16 cellular contexts compared by ENCODE assay signal in the genomic region with DNA sequence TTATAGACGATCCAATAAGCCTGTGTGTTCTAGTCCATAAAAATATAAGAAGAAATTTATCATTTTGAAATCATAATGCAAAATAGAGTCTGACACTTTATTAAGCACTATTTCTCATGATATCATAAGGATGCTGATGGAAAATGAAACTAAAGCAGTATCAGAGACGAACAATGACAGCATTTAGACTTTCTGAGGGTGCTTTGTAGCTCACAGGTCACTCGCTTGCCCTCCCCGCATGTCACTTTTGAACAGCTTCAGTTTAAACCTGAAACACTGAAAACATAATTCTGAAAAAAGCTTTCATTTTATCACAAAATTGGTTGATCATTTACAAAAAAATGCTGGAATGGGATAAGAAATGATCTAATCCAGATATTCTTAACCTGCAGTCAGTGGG.
A peak's percentile ranks its signal among the peaks of the same experiment; 100 is the strongest.
DNase-seq lines count a peak whose midpoint lies in the region; ATAC-seq, FAIRE-seq and TF ChIP-seq lines count a peak whose summit lies in the region.
"Had no signal": no experiment of that assay in that cellular context is flagged by ENCODE, and none has a peak within 500 bp of the region (broad histone marks: within the 10 kb centered on the region; RNA-seq: fewer than 3 reads in every experiment).

No MANE protein-coding gene starts in this region.

- no peak for TF ChIP-seq POLR2A in Peyer's patch (IDR thresholded peaks at IDR 0.05)

- H3K27me3 ChIP-seq in subcutaneous abdominal adipose tissue (ENCODE audit: control insufficient read depth in 5 of 5, insufficient read depth in 4 of 5, low read length in 5 of 5) (no peaks in the 10 kb centered on the region), Peyer's patch (no peaks in the 10 kb centered on the region), MG63 (no peaks in the 10 kb centered on the region)
- H3K27me3 ChIP-seq: breast epithelium, transverse colon had no signal

- H3K27ac Mint-ChIP-seq in activated T-helper 17 cell treated with anti-CD3 and anti-CD28 coated beads, Interleukin-2, amount 50 U/mL, for 72 hours = no peak overlapping the region
- H3K27ac Mint-ChIP-seq: nephron had no signal

- peaks cover 0 to 3% (median 0%) of the 10 kb centered on the region in 5 donors for H3K36me3 ChIP-seq in subcutaneous abdominal adipose tissue (ENCODE audit: control insufficient read depth in 5 of 5, insufficient read depth in 5 of 5, low read length in 5 of 5)
- H3K36me3 ChIP-seq in Peyer's patch = no peaks in the 10 kb centered on the region
- H3K36me3 ChIP-seq in MG63 = no peaks in the 10 kb centered on the region
- H3K36me3 ChIP-seq: breast epithelium, transverse colon, WERI-Rb-1 had no signal

- H3K9ac ChIP-seq in subcutaneous abdominal adipose tissue (ENCODE audit: low read length in 5 of 5) = no peak overlapping the region

- peaks cover 5% of the 10 kb centered on the region for H3K27me3 Mint-ChIP-seq in activated T-helper 17 cell treated with anti-CD3 and anti-CD28 coated beads, Interleukin-2, amount 50 U/mL, for 72 hours

- TF ChIP-seq CTCF in Peyer's patch (IDR thresholded peaks at IDR 0.05) = no peak

- no peak for DNase-seq in GM18507 (ENCODE audit: extremely low spot score, insufficient read length, low read depth)
- DNase-seq in activated CD8-positive, alpha-beta memory T cell treated with anti-CD3 and anti-CD28 coated beads, Interleukin-2, amount 50 U/mL, for 4 hours = no peak
- no peak for DNase-seq in Peyer's patch
- no peak for DNase-seq in MG63
- DNase-seq: activated naive CD4-positive, alpha-beta T cell treated with anti-CD3 and anti-CD28 coated beads, Interleukin-2, amount 50 U/mL, for 16 hours; effector CD8-positive, alpha-beta T cell; NCI-H1092 treated with DMSO at 0.1 percent for 48 hours; NCI-H226; stimulated activated CD4-positive, alpha-beta T cell treated with anti-CD3 and anti-CD28 coated beads, Interleukin-1b, Interleukin-23, amount 100 ng/mL, for 48 hours; transverse colon; WERI-Rb-1 had no signal

- H3K9me3 ChIP-seq in subcutaneous abdominal adipose tissue (ENCODE audit: control insufficient read depth in 5 of 5, low read length in 5 of 5) (no peaks in the 10 kb centered on the region), Peyer's patch (no peaks in the 10 kb centered on the region), MG63 (no peaks in the 10 kb centered on the region)
- H3K9me3 ChIP-seq: breast epithelium, transverse colon had no signal

- no peak overlapping the region for H3K4me3 Mint-ChIP-seq in activated T-helper 17 cell treated with anti-CD3 and anti-CD28 coated beads, Interleukin-2, amount 50 U/mL, for 72 hours
- H3K4me3 Mint-ChIP-seq: nephron had no signal

- ATAC-seq in HG02798 (IDR thresholded peaks at IDR 0.05; ENCODE audit: poor library complexity, unreplicated experiment) = peak; percentile 48
- ATAC-seq in activated T-helper 17 cell treated with anti-CD3 and anti-CD28 coated beads, Interleukin-2, amount 50 U/mL, for 72 hours (replicated peaks) = peak; percentile 54

- H3K27ac ChIP-seq in subcutaneous abdominal adipose tissue (ENCODE audit: low read depth, low read length) (peak overlapping the region; percentile 68), Peyer's patch (no peak overlapping the region)
- H3K27ac ChIP-seq: breast epithelium, transverse colon, WERI-Rb-1 had no signal

- H3K4me3 ChIP-seq in subcutaneous abdominal adipose tissue (ENCODE audit: low read depth in 1 of 5, low read length in 5 of 5) = no peak overlapping the region
- no peak overlapping the region for H3K4me3 ChIP-seq in Peyer's patch
- H3K4me3 ChIP-seq in MG63 = no peak overlapping the region
- H3K4me3 ChIP-seq: breast epithelium, transverse colon had no signal

- no peaks in the 10 kb centered on the region for H3K36me3 Mint-ChIP-seq in activated T-helper 17 cell treated with anti-CD3 and anti-CD28 coated beads, Interleukin-2, amount 50 U/mL, for 72 hours (ENCODE audit: low read depth)

- peak; percentile 86 for FAIRE-seq in GM18507 (lab: Jason Lieb, UNC)

- peaks cover 0 to 37% (median 23%) of the 10 kb centered on the region in 5 donors for H3K4me1 ChIP-seq in subcutaneous abdominal adipose tissue (ENCODE audit: control insufficient read depth in 5 of 5, insufficient read depth in 5 of 5, low read length in 5 of 5)
- no peaks in the 10 kb centered on the region for H3K4me1 ChIP-seq in Peyer's patch
- H3K4me1 ChIP-seq: breast epithelium, transverse colon had no signal

- H3K9me3 Mint-ChIP-seq in activated T-helper 17 cell treated with anti-CD3 and anti-CD28 coated beads, Interleukin-2, amount 50 U/mL, for 72 hours = no peaks in the 10 kb centered on the region
- H3K9me3 Mint-ChIP-seq: nephron had no signal

- H3K4me1 Mint-ChIP-seq in activated T-helper 17 cell treated with anti-CD3 and anti-CD28 coated beads, Interleukin-2, amount 50 U/mL, for 72 hours = peaks cover 5% of the 10 kb centered on the region
